Comparison of ENCODE assay signal across 21 cellular contexts in the genomic region with DNA sequence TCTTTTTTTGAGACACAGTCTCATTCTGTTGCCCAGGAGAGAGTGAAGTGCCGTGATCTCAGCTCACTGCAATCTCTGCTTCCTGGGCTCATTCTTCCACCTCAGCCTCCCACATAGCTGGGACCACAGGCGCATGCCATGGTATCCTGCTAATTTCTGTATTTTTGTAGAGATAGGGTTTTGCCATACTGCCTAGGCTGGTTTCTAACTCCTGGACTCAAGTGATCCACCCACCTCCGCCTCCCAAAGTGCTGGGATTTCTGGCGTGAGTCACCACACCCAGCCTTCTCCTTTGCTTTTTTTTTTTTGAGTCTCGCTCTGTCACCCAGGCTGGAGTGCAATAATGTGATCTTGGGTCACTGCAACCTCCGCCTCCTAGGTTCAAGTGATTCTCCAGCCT.
DNase-seq lines count a peak whose midpoint lies in the region; ATAC-seq and TF ChIP-seq lines count a peak whose summit lies in the region.
"Had no signal": no experiment of that assay in that cellular context is flagged by ENCODE, and none has a peak within 500 bp of the region (broad histone marks: within the 10 kb centered on the region; RNA-seq: fewer than 3 reads in every experiment).

No MANE protein-coding gene starts in this region.

- no peak for TF ChIP-seq EP300 in esophagus muscularis mucosa (IDR thresholded peaks at IDR 0.05)

- in situ Hi-C loops in brain microvascular endothelial cell (cut with HindIII; ENCODE audit: low pct_ligation_motif_present, low sequenced_read_pairs) = no loop called here

- H3K4ac ChIP-seq in mesendoderm (ENCODE audit: low read depth, low read length) = no peak overlapping the region

- WGBS in mesendoderm (ENCODE audit: extremely low coverage, insufficient coverage, low lambda C conversion rate) = no CpG with 5 or more reads among the region's 6 CpGs
- 92 to 99% (median 96%) methylated on average over 6 of the region's 6 CpGs for WGBS in spleen, 5 donors
- WGBS in esophagus muscularis mucosa = 97% methylated on average over 6 of the region's 6 CpGs

- no peaks in the 10 kb centered on the region for H3K79me1 ChIP-seq in mesendoderm (ENCODE audit: low read length)

- H3K27me3 ChIP-seq in brain microvascular endothelial cell (replicated peaks) = no peaks in the 10 kb centered on the region
- H3K27me3 ChIP-seq in mesendoderm (ENCODE audit: insufficient read depth, low read length, poor library complexity) = no peaks in the 10 kb centered on the region
- H3K27me3 ChIP-seq in spleen (replicated peaks in 1 of 7) = no peaks in the 10 kb centered on the region
- no peaks in the 10 kb centered on the region for H3K27me3 ChIP-seq in esophagus muscularis mucosa
- H3K27me3 ChIP-seq: BLaER1 treated with 17β-estradiol and CSF1 and Interleukin-3, amounts not matched to agents 10 nM and 100 nM; heart left ventricle; right atrium auricular region had no signal

- no peak for ATAC-seq in HG02610 (IDR thresholded peaks at IDR 0.05; ENCODE audit: unreplicated experiment)
- ATAC-seq: heart left ventricle, T-cell had no signal

- TF ChIP-seq CTCF in brain microvascular endothelial cell (IDR thresholded peaks at IDR 0.05; ENCODE audit: low read depth, low read length, missing control alignments) = no peak
- no peak for TF ChIP-seq CTCF in spleen (IDR thresholded peaks at IDR 0.05 in 8 of 11, conservative IDR thresholded peaks at IDR 0.05 in 3 of 11)
- TF ChIP-seq CTCF in esophagus muscularis mucosa (IDR thresholded peaks at IDR 0.05) = no peak

- no peak overlapping the region for H3K18ac ChIP-seq in mesendoderm (ENCODE audit: low read length)

- H3K4me3 ChIP-seq in brain microvascular endothelial cell (ENCODE audit: low read depth, low read length) (no peak overlapping the region), mesendoderm (ENCODE audit: low read length) (no peak overlapping the region), spleen (no peak overlapping the region), esophagus muscularis mucosa (no peak overlapping the region)
- H3K4me3 ChIP-seq: BLaER1 treated with 17β-estradiol and CSF1 and Interleukin-3, amounts not matched to agents 10 nM and 100 nM; heart left ventricle; right atrium auricular region had no signal

- intact Hi-C loops in spleen (cut with DNase I; ENCODE audit: low total_unique reads) (no loop called here), esophagus muscularis mucosa (cut with DNase I) (no loop called here)

- no peaks in the 10 kb centered on the region for H3K79me2 ChIP-seq in mesendoderm (ENCODE audit: control insufficient read depth, insufficient read depth, low read length)

- H3K36me3 ChIP-seq in brain microvascular endothelial cell (replicated peaks) (peaks cover 5% of the 10 kb centered on the region), mesendoderm (ENCODE audit: control insufficient read depth, insufficient read depth, low read length) (peaks cover 3% of the 10 kb centered on the region), spleen (peaks cover 0 to 93% (median 49%) of the 10 kb centered on the region in 6 donors), esophagus muscularis mucosa (peaks cover 4 to 82% (median 32%) of the 10 kb centered on the region in 4 donors)

- H2AK5ac ChIP-seq in mesendoderm (ENCODE audit: low read length) = no peak overlapping the region

- no peaks in the 10 kb centered on the region for H3K4me1 ChIP-seq in mesendoderm (ENCODE audit: control insufficient read depth, low read depth, low read length)
- H3K4me1 ChIP-seq in spleen = no peaks in the 10 kb centered on the region
- no peaks in the 10 kb centered on the region for H3K4me1 ChIP-seq in esophagus muscularis mucosa
- H3K4me1 ChIP-seq: heart left ventricle, right atrium auricular region had no signal

- no peak overlapping the region for H4K8ac ChIP-seq in mesendoderm (ENCODE audit: low read depth, low read length)

- H4K5ac ChIP-seq in mesendoderm (ENCODE audit: low read length) = no peak overlapping the region

- H2BK120ac ChIP-seq in mesendoderm (ENCODE audit: low read depth, low read length) = no peak overlapping the region

- no peaks in the 10 kb centered on the region for H3K9me3 ChIP-seq in spleen
- no peaks in the 10 kb centered on the region for H3K9me3 ChIP-seq in esophagus muscularis mucosa
- H3K9me3 ChIP-seq: BLaER1 treated with 17β-estradiol and CSF1 and Interleukin-3, amounts not matched to agents 10 nM and 100 nM; heart left ventricle; right atrium auricular region had no signal

- TF ChIP-seq POLR2A in spleen (IDR thresholded peaks at IDR 0.05) (no peak), esophagus muscularis mucosa (IDR thresholded peaks at IDR 0.05; ENCODE audit: low read depth) (no peak)

- no peak overlapping the region for H3K9ac ChIP-seq in mesendoderm (ENCODE audit: low read length)
- H3K9ac ChIP-seq: BLaER1 treated with 17β-estradiol and CSF1 and Interleukin-3, amounts not matched to agents 10 nM and 100 nM had no signal

- DNase-seq in Daoy (ENCODE audit: low read depth) (peak; percentile 48), HT1080 (ENCODE audit: low read depth) (peak; percentile 11), brain microvascular endothelial cell (peak; percentile 45), mesendoderm (peak; percentile 3), spleen (no peak), retina (no peak), esophagus muscularis mucosa (ENCODE audit: extremely low spot score) (no peak)
- DNase-seq: ACHN; activated CD8-positive, alpha-beta memory T cell treated with anti-CD3 and anti-CD28 coated beads, Interleukin-2, amount 50 U/mL, for 4 hours; aorta; effector memory CD4-positive, alpha-beta T cell; heart left ventricle; NCI-H1694 treated with DMSO at 0.1 percent for 48 hours; NCI-H345; occipital lobe; SIG-M5; T-cell had no signal

- H3K4me2 ChIP-seq in mesendoderm (ENCODE audit: low read length) = no peak overlapping the region
- H3K4me2 ChIP-seq: BLaER1 treated with 17β-estradiol and CSF1 and Interleukin-3, amounts not matched to agents 10 nM and 100 nM had no signal

- no peak overlapping the region for H3K23ac ChIP-seq in mesendoderm (ENCODE audit: low read length)

- H3K27ac ChIP-seq in brain microvascular endothelial cell = no peak overlapping the region
- H3K27ac ChIP-seq in mesendoderm (ENCODE audit: low read depth, low read length) = no peak overlapping the region
- H3K27ac ChIP-seq in spleen = no peak overlapping the region
- H3K27ac ChIP-seq in esophagus muscularis mucosa (replicated peaks in 1 of 4) = no peak overlapping the region
- H3K27ac ChIP-seq: BLaER1 treated with 17β-estradiol and CSF1 and Interleukin-3, amounts not matched to agents 10 nM and 100 nM; heart left ventricle; HL-60; right atrium auricular region had no signal

- no peak overlapping the region for H2BK5ac ChIP-seq in mesendoderm (ENCODE audit: low read length)

- no peak overlapping the region for H3K56ac ChIP-seq in mesendoderm (ENCODE audit: low read length)

- no peak overlapping the region for H2BK15ac ChIP-seq in mesendoderm (replicated peaks; ENCODE audit: low read depth)

Comparison
In these comparisons a context has a peak if more than half of its experiments do, and no peak if none do; other contexts are left out.
1. DNase-seq: peak in Daoy (single experiment), HT1080 (single experiment), brain microvascular endothelial cell (single experiment) and mesendoderm (single experiment); none in spleen (single experiment), retina (single experiment) and esophagus muscularis mucosa (single experiment).